Comparison of ENCODE assay signal across 10 cellular contexts in the genomic region with DNA sequence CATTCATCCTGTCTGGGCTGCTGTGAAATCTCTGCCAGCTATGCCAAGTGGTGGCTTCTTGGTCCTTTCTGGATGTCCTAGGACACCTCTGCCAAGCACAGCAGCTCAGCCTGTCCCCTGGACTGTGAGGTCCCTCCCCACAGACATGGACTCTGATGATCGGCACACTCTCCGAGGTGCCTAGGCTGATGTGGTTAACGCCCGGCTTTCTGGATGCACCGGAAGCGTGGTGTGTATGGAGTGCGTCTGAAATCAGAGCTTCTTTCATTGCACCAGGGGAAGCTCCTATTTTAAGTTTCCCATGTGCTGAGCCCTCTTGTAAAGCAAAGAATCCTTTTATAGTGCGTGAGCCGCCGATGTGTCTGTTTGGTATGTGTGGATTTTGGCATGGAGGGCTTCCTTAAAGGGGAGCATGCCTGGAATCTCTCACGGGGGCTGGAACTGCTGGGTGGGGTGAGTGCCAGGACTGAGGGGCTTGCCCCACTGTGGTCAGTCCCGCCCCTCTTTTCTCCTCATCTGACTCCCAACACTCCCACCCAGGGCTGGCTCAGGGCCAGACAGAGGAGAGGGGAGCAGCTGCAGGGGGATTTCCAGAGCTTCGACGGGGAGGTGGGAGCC. TPM values are rescaled to one million over a fixed set of nuclear protein-coding genes. Genes with fewer than 3 reads are reported as not detected.
DNase-seq lines count a peak whose midpoint lies in the region; TF ChIP-seq lines count a peak whose summit lies in the region.
"Had no signal": no experiment of that assay in that cellular context is flagged by ENCODE, and none has a peak within 500 bp of the region (broad histone marks: within the 10 kb centered on the region; RNA-seq: fewer than 3 reads in every experiment).

No MANE protein-coding gene starts in this region.

- no peak for TF ChIP-seq EP300 in transverse colon (IDR thresholded peaks at IDR 0.05; ENCODE audit: low read depth)

- no peak for TF ChIP-seq POLR2A in transverse colon (IDR thresholded peaks at IDR 0.05)

- H3K4me1 ChIP-seq in HUES64 (ENCODE audit: insufficient read depth, low read length) (peaks cover 30% of the 10 kb centered on the region), transverse colon (peaks cover 6 to 46% (median 21%) of the 10 kb centered on the region in 4 donors)
- H3K4me1 ChIP-seq: pancreas had no signal

- H3K27me3 ChIP-seq in HUES64 (ENCODE audit: insufficient read depth, low read length) (peaks cover 25% of the 10 kb centered on the region), transverse colon (peaks cover 63% of the 10 kb centered on the region)

- H3K4me3 ChIP-seq in HUES64 (ENCODE audit: low read length) (no peak overlapping the region), transverse colon (no peak overlapping the region)
- H3K4me3 ChIP-seq: pancreas had no signal

- no peak for TF ChIP-seq CTCF in transverse colon (IDR thresholded peaks at IDR 0.05)

- in situ Hi-C loops in transverse colon (cut with MboI; ENCODE audit: low pct_ligation_motif_present in 1 of 4, low pct_unique_long_range_greater_than_20kb in 1 of 4, low sequenced_read_pairs in 3 of 4) = no loop called here

- H3K36me3 ChIP-seq in HUES64 (ENCODE audit: insufficient read depth, low read length) (no peaks in the 10 kb centered on the region), transverse colon (no peaks in the 10 kb centered on the region)
- H3K36me3 ChIP-seq: pancreas had no signal

- H3K9ac ChIP-seq in HUES64 (ENCODE audit: low read depth, low read length) = no peak overlapping the region

- intact Hi-C loops in transverse colon (cut with DNase I; ENCODE audit: low total_unique reads) = loop anchor here (5.0 kb wide), 1 partner anchor 46 kb away; no protein-coding TSS in a partner anchor

- H3K9me3 ChIP-seq in HUES64 (ENCODE audit: insufficient read depth, low read depth, low read length) = no peaks in the 10 kb centered on the region
- no peaks in the 10 kb centered on the region for H3K9me3 ChIP-seq in transverse colon
- H3K9me3 ChIP-seq: pancreas had no signal

- WGBS in HUES64 = 48% methylated on average over 13 of the region's 14 CpGs
- WGBS in transverse colon (ENCODE audit: low coverage in 1 of 2), 2 donors = 0 to 30% methylated on average over 2 to 14 of the region's 14 CpGs

- peak overlapping the region; percentile 1; the same call in 1 of the 2 replicates for H3K27ac ChIP-seq in HUES64 (ENCODE audit: low read depth, low read length)
- H3K27ac ChIP-seq in transverse colon = peak overlapping the region; percentile 59 to 79 (median 73)
- H3K27ac ChIP-seq: pancreas had no signal

- DNase-seq in dedifferentiated amniotic fluid mesenchymal stem cell (ENCODE audit: extremely low spot score) (peak; percentile 40), islet precursor cell (peak; percentile 71), transverse colon (no peak), SIG-M5 (lab: John Stamatoyannopoulos, UW) (no peak), NCI-H2107 treated with DMSO at 0.1 percent for 48 hours (lab: John Stamatoyannopoulos, UW; ENCODE audit: unreplicated experiment) (no peak), T-helper 9 cell (no peak)
- DNase-seq: activated CD8-positive, alpha-beta memory T cell treated with anti-CD3 and anti-CD28 coated beads for 24 hours; NCI-H446 treated with DMSO at 0.1 percent for 48 hours had no signal

RNA-seq across cellular contexts. Expression of gene ARHGAP23, which starts 6.9 kb away (rescaled TPM):
- 39.3 TPM for polyA plus RNA-seq in HUES64 (2013, experiment 1 of 2)
- polyA plus RNA-seq in HUES64 (2013, experiment 2 of 2) = 29.3 TPM
- total RNA-seq in transverse colon = 10 to 100 TPM in 3 of 4 donors, 1 to 10 TPM in 1; 4.5 to 21.7 (median 17.0) TPM

Comparison
In these comparisons a context has a peak if more than half of its experiments do, and no peak if none do; other contexts are left out.
1. DNase-seq: peak in dedifferentiated amniotic fluid mesenchymal stem cell (single experiment) and islet precursor cell (single experiment); none in transverse colon (single experiment), SIG-M5 (single experiment), NCI-H2107 treated with DMSO at 0.1 percent for 48 hours (single experiment) and T-helper 9 cell (single experiment).